ENCODE assay signal across 14 cellular contexts in genomic region chr12:50514526-50515276, GRCh38. TPM values are rescaled to one million over a fixed set of nuclear protein-coding genes. Genes with fewer than 3 reads are reported as not detected.
DNase-seq lines count a peak whose midpoint lies in the region; ATAC-seq, FAIRE-seq and TF ChIP-seq lines count a peak whose summit lies in the region.
"Had no signal": no experiment of that assay in that cellular context is flagged by ENCODE, and none has a peak within 500 bp of the region (broad histone marks: within the 10 kb centered on the region; RNA-seq: fewer than 3 reads in every experiment).

No MANE protein-coding gene starts in this region.

- no peak overlapping the region for H3K4me2 ChIP-seq in K562 (ENCODE audit: insufficient read depth, low read length)
- no peak overlapping the region for H3K4me2 ChIP-seq in PC-9

- H4K20me1 ChIP-seq in K562 (replicated peaks; ENCODE audit: control insufficient read depth, insufficient read depth, low read length) (peaks cover 1% of the 10 kb centered on the region; the same call in 1 of the 2 replicates), PC-9 (ENCODE audit: insufficient read depth) (0 out of 2 replicates have a peak, but pooled peaks cover under 1% of the 10 kb centered on the region)

- no peaks in the 10 kb centered on the region for H3K9me3 ChIP-seq in K562 (replicated peaks; ENCODE audit: control insufficient read depth, insufficient read depth, low read depth, low read length)
- no peaks in the 10 kb centered on the region for H3K9me3 ChIP-seq in PC-9 (ENCODE audit: insufficient read depth, low read depth)
- H3K9me3 ChIP-seq: right atrium auricular region, thyroid gland had no signal

- H3K27me3 ChIP-seq in K562 (ENCODE audit: control insufficient read depth in 2 of 2, insufficient read depth in 2 of 2, low read length in 2 of 2) = no peaks in the 10 kb centered on the region
- H3K27me3 ChIP-seq in PC-9 (ENCODE audit: insufficient read depth, low read depth) = no peaks in the 10 kb centered on the region
- H3K27me3 ChIP-seq: right atrium auricular region, thyroid gland had no signal

- no peak for TF ChIP-seq CTCF in K562 (IDR thresholded peaks at IDR 0.05 in 2 of 3, conservative IDR thresholded peaks at IDR 0.05 in 1 of 3; ENCODE audit: insufficient read depth in 2 of 3, low read depth in 1 of 3, low read length in 3 of 3)
- no peak for TF ChIP-seq CTCF in PC-9 (conservative IDR thresholded peaks at IDR 0.05)

- H3K9me3 Mint-ChIP-seq in activated T-cell treated with anti-CD3 and anti-CD28 coated beads, Interleukin-2, amount 50 U/mL, for 72 hours = peaks cover 0 to 2% of the 10 kb centered on the region in 2 donors
- H3K9me3 Mint-ChIP-seq in IgD-negative memory B cell = no peaks in the 10 kb centered on the region
- H3K9me3 Mint-ChIP-seq in stimulated activated naive B cell treated with anti-CD40 and anti-IgM and Interleukin-4, amounts not matched to agents 10 μg/mL and 1 μg/mL and 100 μg/mL, for 72 hours = peaks cover 2 to 4% of the 10 kb centered on the region in 2 donors

- H3K4me3 Mint-ChIP-seq in activated T-cell treated with anti-CD3 and anti-CD28 coated beads, Interleukin-2, amount 50 U/mL, for 72 hours = peak overlapping the region; percentile 17 to 46
- H3K4me3 Mint-ChIP-seq in IgD-negative memory B cell = peak overlapping the region; percentile 41 to 86 (median 80)
- peak overlapping the region; percentile 7 to 29 for H3K4me3 Mint-ChIP-seq in stimulated activated naive B cell treated with anti-CD40 and anti-IgM and Interleukin-4, amounts not matched to agents 10 μg/mL and 1 μg/mL and 100 μg/mL, for 72 hours

- peaks cover 8 to 30% of the 10 kb centered on the region in 2 experiments for H3K4me1 ChIP-seq in K562 (replicated peaks in 1 of 2; ENCODE audit: control insufficient read depth in 2 of 2, insufficient read depth in 2 of 2, low read length in 2 of 2)
- peaks cover 8% of the 10 kb centered on the region; the same call in 1 of the 2 replicates for H3K4me1 ChIP-seq in PC-9 (replicated peaks; ENCODE audit: insufficient read depth)

- POLR2A ChIA-PET in K562 (lab: Yijun Ruan, JAX) = interaction anchor here (0.7 to 2.9 kb wide), 2 partner anchors 9 to 10 kb away, joined by 3 to 7 read pairs; partner anchors contain the start of gene DIP2B
- POLR2A ChIA-PET in PC-9 (lab: Charles Lee; ENCODE audit: unreplicated experiment) = no interaction called here

- FAIRE-seq in K562 (lab: Jason Lieb, UNC) = no peak

- peak overlapping the region; percentile 25 for H3K27ac Mint-ChIP-seq in activated T-cell treated with anti-CD3 and anti-CD28 coated beads, Interleukin-2, amount 50 U/mL, for 72 hours
- H3K27ac Mint-ChIP-seq in IgD-negative memory B cell = peak overlapping the region; percentile 42 to 96 (median 82)
- H3K27ac Mint-ChIP-seq in stimulated activated naive B cell treated with anti-CD40 and anti-IgM and Interleukin-4, amounts not matched to agents 10 μg/mL and 1 μg/mL and 100 μg/mL, for 72 hours = peak overlapping the region; percentile 89

- H2AFZ ChIP-seq in K562 (ENCODE audit: low read depth, low read length) (no peak overlapping the region), PC-9 (no peak overlapping the region)

- H3K36me3 ChIP-seq in K562 (ENCODE audit: control insufficient read depth, insufficient read depth, low read length) (no peaks in the 10 kb centered on the region), PC-9 (ENCODE audit: low read depth) (no peaks in the 10 kb centered on the region)
- H3K36me3 ChIP-seq: right atrium auricular region, thyroid gland had no signal

- BruUV-seq in K562 (replicated peaks; lab: Mats Ljungman, UMichigan) (no TSS peak), PC-9 (replicated peaks; lab: Mats Ljungman, UMichigan) (no TSS peak)

- ATAC-seq in activated T-cell treated with anti-CD3 and anti-CD28 coated beads, Interleukin-2, amount 50 U/mL, for 72 hours (replicated peaks in 1 of 2) = no peak
- peak; percentile 30 for ATAC-seq in K562
- ATAC-seq in stimulated activated naive B cell treated with anti-CD40 and anti-IgM and Interleukin-4, amounts not matched to agents 10 μg/mL and 1 μg/mL and 100 μg/mL, for 72 hours (replicated peaks) = peak; percentile 30 to 55
- ATAC-seq: esophagus mucosa had no signal

- peaks cover 51% of the 10 kb centered on the region for H3K4me1 Mint-ChIP-seq in activated T-cell treated with anti-CD3 and anti-CD28 coated beads, Interleukin-2, amount 50 U/mL, for 72 hours (ENCODE audit: low read depth)
- peaks cover 21 to 52% (median 51%) of the 10 kb centered on the region in 3 donors for H3K4me1 Mint-ChIP-seq in IgD-negative memory B cell
- H3K4me1 Mint-ChIP-seq in stimulated activated naive B cell treated with anti-CD40 and anti-IgM and Interleukin-4, amounts not matched to agents 10 μg/mL and 1 μg/mL and 100 μg/mL, for 72 hours = peaks cover 29 to 52% of the 10 kb centered on the region in 2 donors

- no peak for TF ChIP-seq RAD21 in K562 (CRISPR knock-in tag; conservative IDR thresholded peaks at IDR 0.05 in 1 of 2, IDR thresholded peaks at IDR 0.05 in 1 of 2)

- no peak for TF ChIP-seq EP300 in K562 (IDR thresholded peaks at IDR 0.05; ENCODE audit: low read length)

- peak overlapping the region in 1 of 2 experiments; percentile 33; a peak in 1 of 4 replicates for H3K9ac ChIP-seq in K562 (ENCODE audit: insufficient read depth in 1 of 2, low read depth in 2 of 2, low read length in 2 of 2)

- no peak for DNase-seq in activated T-cell treated with anti-CD3 and anti-CD28 coated beads, Interleukin-2, amount 50 U/mL, for 72 hours
- DNase-seq in activated T-cell treated with anti-CD3 and anti-CD28 coated beads, Interleukin-2, amount 50 U/mL, for 48 hours = no peak
- no peak for DNase-seq in K562 (ENCODE audit: extremely low read depth in 1 of 4, low spot score in 3 of 4)
- no peak for DNase-seq in stimulated activated naive B cell treated with anti-CD40 and anti-IgM and Interleukin-4, amounts not matched to agents 10 μg/mL and 1 μg/mL and 100 μg/mL, for 72 hours
- DNase-seq in stimulated activated CD4-positive, alpha-beta T cell treated with anti-CD3 and anti-CD28 coated beads, Interleukin-2, amount 100 ng/mL, for 24 hours = no peak
- no peak for DNase-seq in PC-9
- DNase-seq in HK-2 (ENCODE audit: unreplicated experiment) = no peak
- DNase-seq: EL, H7, NCI-H2081 treated with DMSO at 0.1 percent for 48 hours, thyroid gland had no signal

- in situ Hi-C loops in K562 (cut with MboI) = no loop called here

- no peak for TF ChIP-seq POLR2A in K562 (conservative IDR thresholded peaks at IDR 0.05)

- H3K79me2 ChIP-seq in K562 (ENCODE audit: control insufficient read depth, insufficient read depth, low read length) (peaks cover 81% of the 10 kb centered on the region), PC-9 (ENCODE audit: low read depth) (peaks cover 99% of the 10 kb centered on the region)

- WGBS in K562 (ENCODE audit: insufficient coverage, low coverage, missing lambda C conversion rate) = 76% methylated on average over 4 of the region's 4 CpGs

- no peaks in the 10 kb centered on the region for H3K9me2 ChIP-seq in PC-9 (ENCODE audit: insufficient read depth)

- no peak overlapping the region for H3K4me3 ChIP-seq in K562
- H3K4me3 ChIP-seq in PC-9 = no peak overlapping the region
- H3K4me3 ChIP-seq: right atrium auricular region, thyroid gland had no signal

- CTCF ChIA-PET in K562 (lab: Yijun Ruan, JAX; ENCODE audit: low intra/inter-chr PET ratio) (no interaction called here), PC-9 (lab: Charles Lee) (no interaction called here)

- H3K36me3 Mint-ChIP-seq in activated T-cell treated with anti-CD3 and anti-CD28 coated beads, Interleukin-2, amount 50 U/mL, for 72 hours (ENCODE audit: insufficient read depth in 2 of 2) = peaks cover 1 to 3% of the 10 kb centered on the region in 2 donors
- no peaks in the 10 kb centered on the region for H3K36me3 Mint-ChIP-seq in IgD-negative memory B cell
- H3K36me3 Mint-ChIP-seq in stimulated activated naive B cell treated with anti-CD40 and anti-IgM and Interleukin-4, amounts not matched to agents 10 μg/mL and 1 μg/mL and 100 μg/mL, for 72 hours = peaks cover 6 to 11% of the 10 kb centered on the region in 2 donors

- H3K27me3 Mint-ChIP-seq in activated T-cell treated with anti-CD3 and anti-CD28 coated beads, Interleukin-2, amount 50 U/mL, for 72 hours (ENCODE audit: low read depth) = no peaks in the 10 kb centered on the region
- H3K27me3 Mint-ChIP-seq in IgD-negative memory B cell = no peaks in the 10 kb centered on the region
- H3K27me3 Mint-ChIP-seq in stimulated activated naive B cell treated with anti-CD40 and anti-IgM and Interleukin-4, amounts not matched to agents 10 μg/mL and 1 μg/mL and 100 μg/mL, for 72 hours = no peaks in the 10 kb centered on the region

- H3K9me1 ChIP-seq in K562 (ENCODE audit: control insufficient read depth, insufficient read depth, low read length) = no peaks in the 10 kb centered on the region

- H3K27ac ChIP-seq in K562 (ENCODE audit: extremely low read depth, low read depth, low read length) (no peak overlapping the region; the same call in 2 of the 3 replicates), PC-9 (no peak overlapping the region)
- H3K27ac ChIP-seq: right atrium auricular region, thyroid gland had no signal

- intact Hi-C loops in K562 (cut with micrococcal nuclease) (no loop called here), PC-9 (cut with micrococcal nuclease; ENCODE audit: unreplicated experiment) (no loop called here)

- H3F3A ChIP-seq in PC-9 (ENCODE audit: insufficient read depth, low read depth) = 0 out of 2 replicates have a peak, but pooled peaks cover 2% of the 10 kb centered on the region

TF ChIP-seq in K562, 482 proteins besides CTCF, POLR2A, EP300 and RAD21 (continues in another document):
- peak; percentile 70 for TF ChIP-seq ZNF121 (CRISPR knock-in tag; conservative IDR thresholded peaks at IDR 0.05)

RNA-seq across cellular contexts. Expression of gene DIP2B, which starts 9.9 kb away (rescaled TPM):
- total RNA-seq in activated T-cell treated with anti-CD3 and anti-CD28 coated beads, Interleukin-2, amount 50 U/mL, for 72 hours = 10 to 100 TPM; 25.4 to 28.1 TPM
- polyA plus RNA-seq in IgD-negative memory B cell (16.4 TPM), K562 (2011; rRNA removed) (20.5 and 26.1 TPM in 2 replicates), K562 (2014; fragmentation: Illumina TruSeq; extraction: Trizol) (18.8 and 21.0 TPM in 2 replicates), K562 (2014; fragmentation: Nextera tagmentation; extraction: Ambion mirVana) (1 to 10 TPM; 4.6 to 5.8 TPM), K562 (2014; rRNA removed) (11.7 and 13.4 TPM in 2 replicates)
- total RNA-seq in K562 (2011; cell fraction: chromatin; rRNA removed; ENCODE audit: low replicate concordance) = 38.9 and 51.6 TPM in 2 replicates
- 22.5 and 24.8 TPM in 2 replicates for total RNA-seq in K562 (2011; cell fraction: nucleolus; rRNA removed)
- 29.4 and 38.1 TPM in 2 replicates for total RNA-seq in K562 (2011; cell fraction: nucleoplasm; rRNA removed)
- total RNA-seq in K562 (2014; rRNA removed) (12.1 and 14.8 TPM in 2 replicates), K562 (2014; rRNA removed; fragmentation: Illumina TruSeq; extraction: Trizol) (18.8 and 21.2 TPM in 2 replicates), K562 (2015; rRNA removed; fragmentation: Illumina TruSeq; extraction: Trizol) (19.9 and 20.3 TPM in 2 replicates), K562 (2021) (22.9 and 23.7 TPM in 2 replicates), PC-9 (2021) (29.0 and 29.4 TPM in 2 replicates)
- 16.1 and 18.2 TPM in 2 replicates for polyA plus RNA-seq in K562 (2011; cell fraction: cytosol; rRNA removed)
- polyA plus RNA-seq in K562 (2011; cell fraction: nucleus; rRNA removed) = 24.1 and 27.3 TPM in 2 replicates
- polyA plus RNA-seq in K562 (2012) = 13.5 and 14.8 TPM in 2 replicates
- 57.9 and 67.7 TPM in 2 replicates for polyA minus RNA-seq in K562 (2011; rRNA and poly(A)+ RNA removed)
- 28.2 and 36.9 TPM in 2 replicates for polyA minus RNA-seq in K562 (2011; cell fraction: cytosol; rRNA and poly(A)+ RNA removed)
- 20.7 and 28.9 TPM in 2 replicates for polyA minus RNA-seq in K562 (2011; cell fraction: nucleus; rRNA and poly(A)+ RNA removed)

Comparison
In these comparisons a context has a peak if more than half of its experiments do, and no peak if none do; other contexts are left out.
1. ATAC-seq: peak in K562 (single experiment) and stimulated activated naive B cell treated with anti-CD40 and anti-IgM and Interleukin-4, amounts not matched to agents 10 μg/mL and 1 μg/mL and 100 μg/mL, for 72 hours (2 of 2); none in activated T-cell treated with anti-CD3 and anti-CD28 coated beads, Interleukin-2, amount 50 U/mL, for 72 hours (0 of 2).
2. H3K27ac Mint-ChIP-seq: peak in every context shown above with its lines; median percentile 89 in stimulated activated naive B cell treated with anti-CD40 and anti-IgM and Interleukin-4, amounts not matched to agents 10 μg/mL and 1 μg/mL and 100 μg/mL, for 72 hours; 82 in IgD-negative memory B cell; 25 in activated T-cell treated with anti-CD3 and anti-CD28 coated beads, Interleukin-2, amount 50 U/mL, for 72 hours.
3. H3K4me3 Mint-ChIP-seq: peak in every context shown above with its lines; median percentile 80 in IgD-negative memory B cell; 32 in activated T-cell treated with anti-CD3 and anti-CD28 coated beads, Interleukin-2, amount 50 U/mL, for 72 hours; 18 in stimulated activated naive B cell treated with anti-CD40 and anti-IgM and Interleukin-4, amounts not matched to agents 10 μg/mL and 1 μg/mL and 100 μg/mL, for 72 hours.